Comparison of ENCODE assay signal across 10 cellular contexts in genomic region chr7:155533120-155533826, GRCh38. TPM values are rescaled to one million over a fixed set of nuclear protein-coding genes. Genes with fewer than 3 reads are reported as not detected.
DNase-seq lines count a peak whose midpoint lies in the region; ATAC-seq, FAIRE-seq and TF ChIP-seq lines count a peak whose summit lies in the region.
"Had no signal": no experiment of that assay in that cellular context is flagged by ENCODE, and none has a peak within 500 bp of the region (broad histone marks: within the 10 kb centered on the region; RNA-seq: fewer than 3 reads in every experiment).

No MANE protein-coding gene starts in this region.

- TF ChIP-seq CTCF in A549 (IDR thresholded peaks at IDR 0.05) (no peak), HFFc6 (IDR thresholded peaks at IDR 0.05) (no peak), astrocyte of the cerebellum (IDR thresholded peaks at IDR 0.05; ENCODE audit: low read depth, low read length, missing control alignments) (no peak)

- ATAC-seq in A549 (peak in 1 of 2 experiments; percentile 63; a peak in 3 of 6 replicates), HG03354 (IDR thresholded peaks at IDR 0.05; ENCODE audit: poor library complexity, severe bottlenecking, unreplicated experiment) (no peak), HG03095 (IDR thresholded peaks at IDR 0.05; ENCODE audit: unreplicated experiment) (no peak)

- peak overlapping the region in 1 of 2 experiments; percentile 46; a peak in 2 of 6 replicates for H3K27ac ChIP-seq in A549
- no peak overlapping the region for H3K27ac ChIP-seq in mesodermal cell (ENCODE audit: low read depth, low read length, severe bottlenecking)

- H3K4me3 Mint-ChIP-seq in HFFc6 = peak overlapping the region; percentile 47; the same call in 1 of the 2 replicates

- H3K4me3 ChIP-seq in A549 (peak overlapping the region; percentile 31), astrocyte of the cerebellum (ENCODE audit: low read depth, low read length) (peak overlapping the region; percentile 27), mesodermal cell (ENCODE audit: extremely low read depth, insufficient read depth, low read length, poor library complexity, severe bottlenecking) (peak overlapping the region; percentile 25)

- H3K9me3 Mint-ChIP-seq in HFFc6 = no peaks in the 10 kb centered on the region

- TF ChIP-seq EP300 in A549 (IDR thresholded peaks at IDR 0.05) = no peak

- peak overlapping the region; percentile 80 for H3K4me2 ChIP-seq in A549

- no peak overlapping the region for H3K27ac Mint-ChIP-seq in HFFc6

- TF ChIP-seq RAD21 in A549 (conservative IDR thresholded peaks at IDR 0.05 in 1 of 2, IDR thresholded peaks at IDR 0.05 in 1 of 2) = no peak

- FAIRE-seq in A549 (lab: Jason Lieb, UNC) = no peak
- FAIRE-seq: islet of Langerhans had no signal

- POLR2A ChIA-PET in A549 (lab: Yijun Ruan, JAX) = no interaction called here

- CTCF ChIA-PET in A549 (lab: Yijun Ruan, JAX) = interaction anchor here (0.7 to 4.5 kb wide), 11 partner anchors 12 to 626 kb away, joined by 3 to 24 read pairs (median 3); partner anchors contain the start of gene CNPY1

- H3K4me1 Mint-ChIP-seq in HFFc6 (ENCODE audit: low read depth) = peaks cover 15% of the 10 kb centered on the region

- H3K9me3 ChIP-seq in A549 (no peaks in the 10 kb centered on the region), mesodermal cell (ENCODE audit: control insufficient read depth, low read length) (no peaks in the 10 kb centered on the region)

- no peak for TF ChIP-seq POLR2A in A549 (IDR thresholded peaks at IDR 0.05; ENCODE audit: low read length)

- peaks cover 60% of the 10 kb centered on the region for H3K27me3 Mint-ChIP-seq in HFFc6 (ENCODE audit: insufficient read depth)

- DNase-seq in A549 (ENCODE audit: low read depth in 1 of 2, low spot score in 1 of 2) = no peak
- no peak for DNase-seq in HFFc6
- DNase-seq in astrocyte of the cerebellum (ENCODE audit: low read depth) = no peak
- no peak for DNase-seq in superior temporal gyrus (ENCODE audit: extremely low spot score)
- DNase-seq in NK-92 treated with Interleukin-12 subunit alpha and Interleukin-12 subunit beta, amount 100 ng/mL, for 24 hours (lab: John Stamatoyannopoulos, UW) = no peak

- WGBS in A549 (ENCODE audit: missing lambda C conversion rate) = 40% methylated on average over 37 of the region's 60 CpGs
- 1% methylated on average over 49 to 59 of the region's 60 CpGs for whole genome bisulfite sequencing in mesodermal cell (ENCODE audit: insufficient coverage in 2 of 2), 2 experiments

- no peaks in the 10 kb centered on the region for H3K4me1 ChIP-seq in A549
- H3K4me1 ChIP-seq in mesodermal cell (ENCODE audit: control insufficient read depth, insufficient read depth, low read length, poor library complexity, severe bottlenecking) = peaks cover 6% of the 10 kb centered on the region

- no peaks in the 10 kb centered on the region for H3K36me3 Mint-ChIP-seq in HFFc6 (ENCODE audit: low read depth)

- in situ Hi-C loops in astrocyte of the cerebellum (cut with HindIII; ENCODE audit: low sequenced_read_pairs) = no loop called here

- no peaks in the 10 kb centered on the region for H3K36me3 ChIP-seq in mesodermal cell (ENCODE audit: control insufficient read depth, insufficient read depth, low read length)

TF ChIP-seq in A549, 52 proteins besides CTCF, POLR2A, EP300 and RAD21:
- no peak for TF ChIP-seq MAX (IDR thresholded peaks at IDR 0.05)
- TF ChIP-seq JUN (IDR thresholded peaks at IDR 0.05) = no peak
- TF ChIP-seq CEBPB (IDR thresholded peaks at IDR 0.05) = no peak
- TF ChIP-seq ZC3H11A (IDR thresholded peaks at IDR 0.05) = no peak
- no peak for TF ChIP-seq HDAC2 (IDR thresholded peaks at IDR 0.05)
- TF ChIP-seq EHF (CRISPR knock-in tag; IDR thresholded peaks at IDR 0.05) = no peak
- TF ChIP-seq HES2 (IDR thresholded peaks at IDR 0.05) = no peak
- TF ChIP-seq ESRRA (IDR thresholded peaks at IDR 0.05; ENCODE audit: borderline replicate concordance, low read length) = no peak
- TF ChIP-seq EHMT2 (IDR thresholded peaks at IDR 0.05; ENCODE audit: low read depth) = no peak
- TF ChIP-seq HOXA7 (CRISPR knock-in tag; IDR thresholded peaks at IDR 0.05) = no peak
- TF ChIP-seq HMGXB4 (CRISPR knock-in tag; IDR thresholded peaks at IDR 0.05; ENCODE audit: borderline replicate concordance) = no peak
- no peak for TF ChIP-seq USF2 (IDR thresholded peaks at IDR 0.05)
- TF ChIP-seq REST (IDR thresholded peaks at IDR 0.05) = no peak
- TF ChIP-seq CHD2 (IDR thresholded peaks at IDR 0.05; ENCODE audit: low read length, partially characterized antibody) = no peak
- TF ChIP-seq RFX5 (IDR thresholded peaks at IDR 0.05) = no peak
- no peak for TF ChIP-seq CBX2 (IDR thresholded peaks at IDR 0.05; ENCODE audit: borderline replicate concordance, low read depth)
- no peak for TF ChIP-seq MAFK (IDR thresholded peaks at IDR 0.05; ENCODE audit: partially characterized antibody)
- TF ChIP-seq KDM5A (IDR thresholded peaks at IDR 0.05) = no peak
- TF ChIP-seq TFCP2L1 (CRISPR knock-in tag; IDR thresholded peaks at IDR 0.05) = no peak

RNA-seq across cellular contexts. Expression of gene CNPY1, which starts 13.1 kb away (rescaled TPM):
- polyA plus RNA-seq in A549 (2011; rRNA removed) (not detected in 2 replicates), A549 (2017; fragmentation: RNase III; extraction: RNeasy Plus Mini Kit Qiagen cat#74134 plus additional on column Dnase treatment) (not detected in 3 replicates)
- not detected in 2 replicates for polyA plus RNA-seq in A549 (2012; cell fraction: cytosol; rRNA removed)
- not detected in 2 replicates for polyA plus RNA-seq in A549 (2012; cell fraction: nucleus; rRNA removed)
- not detected in 2 replicates for polyA minus RNA-seq in A549 (2011; rRNA and poly(A)+ RNA removed)
- not detected for total RNA-seq in HFFc6 (2021; fragmentation: NEBNext Ultra II Directional; extraction: Animal tissue kit (Norgen Biotek cat#: 25700))
- 1.5 TPM for polyA plus RNA-seq in mesodermal cell (2013, experiment 1 of 2)
- 0.56 TPM for polyA plus RNA-seq in mesodermal cell (2013, experiment 2 of 2)
- total RNA-seq: T-helper 2 cell treated with Interferon-gamma antibody and Interleukin-4, amounts not matched to agents 100 ng/mL and 5 ng/mL, for 36 hours had no signal
